8 cellular contexts compared by ENCODE assay signal in genomic region chr3:71210257-71211002, GRCh38.
A peak's percentile ranks its signal among the peaks of the same experiment; 100 is the strongest.
DNase-seq lines count a peak whose midpoint lies in the region; ATAC-seq and TF ChIP-seq lines count a peak whose summit lies in the region.

No MANE protein-coding gene starts in this region.

- peak; percentile 84 for ATAC-seq in omental fat pad (ENCODE audit: low FRiP score)
- ATAC-seq in HG03432 (IDR thresholded peaks at IDR 0.05; ENCODE audit: unreplicated experiment): no peak

- peak; percentile 72 to 74 for DNase-seq in AML-193 (lab: John Stamatoyannopoulos, UW)
- peak; percentile 29 for DNase-seq in NOMO-1 treated with dmso at 0.1 percent for 144 hours (lab: John Stamatoyannopoulos, UW; ENCODE audit: unreplicated experiment)
- DNase-seq in fibroblast of peridontal ligament (ENCODE audit: extremely low read depth): peak; percentile 84
- no peak for DNase-seq in omental fat pad (ENCODE audit: low spot score)
- DNase-seq in DMS153 treated with DMSO at 0.1 percent for 48 hours (lab: John Stamatoyannopoulos, UW; ENCODE audit: unreplicated experiment): no peak
- no peak for DNase-seq in NCI-H2196 treated with DMSO at 0.1 percent for 48 hours (lab: John Stamatoyannopoulos, UW; ENCODE audit: unreplicated experiment)
- no peak for DNase-seq in middle frontal gyrus (ENCODE audit: extremely low spot score, low spot score)

- no peak for TF ChIP-seq CTCF in omental fat pad (IDR thresholded peaks at IDR 0.05)

Comparison
In these comparisons a context has a peak if more than half of its experiments do, and no peak if none do; other contexts are left out.
1. DNase-seq: peak in AML-193 (2 of 2), NOMO-1 treated with dmso at 0.1 percent for 144 hours (single experiment) and fibroblast of peridontal ligament (single experiment); none in omental fat pad (single experiment), DMS153 treated with DMSO at 0.1 percent for 48 hours (single experiment), NCI-H2196 treated with DMSO at 0.1 percent for 48 hours (single experiment) and middle frontal gyrus (single experiment).